1 cellular context compared by ENCODE assay signal in the genomic region with DNA sequence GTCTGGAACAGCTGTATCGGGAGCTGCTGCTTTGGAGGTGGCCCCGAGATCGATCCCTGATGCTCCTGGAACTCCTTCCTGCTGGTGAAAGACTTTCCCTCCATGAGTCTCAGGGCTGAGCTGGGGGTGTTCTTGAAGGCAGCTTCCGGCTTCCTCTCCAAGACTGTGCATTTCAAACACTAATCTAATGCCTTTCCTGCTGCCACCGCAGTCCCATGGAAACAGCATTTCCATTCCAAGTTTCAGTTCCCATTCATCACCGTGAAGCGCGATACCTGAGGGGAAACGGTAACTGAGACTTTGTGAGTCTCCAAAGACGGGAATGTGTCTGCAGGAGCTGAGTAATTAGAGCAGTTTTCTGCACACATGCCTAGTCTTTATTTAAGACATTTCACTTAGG.
TF ChIP-seq lines count a peak whose summit lies in the region.

No MANE protein-coding gene starts in this region.

TF ChIP-seq in GM23338, 12 proteins besides CTCF, POLR2A, EP300 and RAD21 (continued from another document):
- TF ChIP-seq, protein P1, sequence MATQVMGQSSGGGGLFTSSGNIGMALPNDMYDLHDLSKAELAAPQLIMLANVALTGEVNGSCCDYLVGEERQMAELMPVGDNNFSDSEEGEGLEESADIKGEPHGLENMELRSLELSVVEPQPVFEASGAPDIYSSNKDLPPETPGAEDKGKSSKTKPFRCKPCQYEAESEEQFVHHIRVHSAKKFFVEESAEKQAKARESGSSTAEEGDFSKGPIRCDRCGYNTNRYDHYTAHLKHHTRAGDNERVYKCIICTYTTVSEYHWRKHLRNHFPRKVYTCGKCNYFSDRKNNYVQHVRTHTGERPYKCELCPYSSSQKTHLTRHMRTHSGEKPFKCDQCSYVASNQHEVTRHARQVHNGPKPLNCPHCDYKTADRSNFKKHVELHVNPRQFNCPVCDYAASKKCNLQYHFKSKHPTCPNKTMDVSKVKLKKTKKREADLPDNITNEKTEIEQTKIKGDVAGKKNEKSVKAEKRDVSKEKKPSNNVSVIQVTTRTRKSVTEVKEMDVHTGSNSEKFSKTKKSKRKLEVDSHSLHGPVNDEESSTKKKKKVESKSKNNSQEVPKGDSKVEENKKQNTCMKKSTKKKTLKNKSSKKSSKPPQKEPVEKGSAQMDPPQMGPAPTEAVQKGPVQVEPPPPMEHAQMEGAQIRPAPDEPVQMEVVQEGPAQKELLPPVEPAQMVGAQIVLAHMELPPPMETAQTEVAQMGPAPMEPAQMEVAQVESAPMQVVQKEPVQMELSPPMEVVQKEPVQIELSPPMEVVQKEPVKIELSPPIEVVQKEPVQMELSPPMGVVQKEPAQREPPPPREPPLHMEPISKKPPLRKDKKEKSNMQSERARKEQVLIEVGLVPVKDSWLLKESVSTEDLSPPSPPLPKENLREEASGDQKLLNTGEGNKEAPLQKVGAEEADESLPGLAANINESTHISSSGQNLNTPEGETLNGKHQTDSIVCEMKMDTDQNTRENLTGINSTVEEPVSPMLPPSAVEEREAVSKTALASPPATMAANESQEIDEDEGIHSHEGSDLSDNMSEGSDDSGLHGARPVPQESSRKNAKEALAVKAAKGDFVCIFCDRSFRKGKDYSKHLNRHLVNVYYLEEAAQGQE (IDR thresholded peaks at IDR 0.05; ENCODE audit: unreplicated experiment) = no peak
- TF ChIP-seq NANOG (IDR thresholded peaks at IDR 0.05; ENCODE audit: borderline replicate concordance) = no peak
- no peak for TF ChIP-seq EZH2 (IDR thresholded peaks at IDR 0.05; ENCODE audit: low read depth, unreplicated experiment)
- TF ChIP-seq, protein P2, sequence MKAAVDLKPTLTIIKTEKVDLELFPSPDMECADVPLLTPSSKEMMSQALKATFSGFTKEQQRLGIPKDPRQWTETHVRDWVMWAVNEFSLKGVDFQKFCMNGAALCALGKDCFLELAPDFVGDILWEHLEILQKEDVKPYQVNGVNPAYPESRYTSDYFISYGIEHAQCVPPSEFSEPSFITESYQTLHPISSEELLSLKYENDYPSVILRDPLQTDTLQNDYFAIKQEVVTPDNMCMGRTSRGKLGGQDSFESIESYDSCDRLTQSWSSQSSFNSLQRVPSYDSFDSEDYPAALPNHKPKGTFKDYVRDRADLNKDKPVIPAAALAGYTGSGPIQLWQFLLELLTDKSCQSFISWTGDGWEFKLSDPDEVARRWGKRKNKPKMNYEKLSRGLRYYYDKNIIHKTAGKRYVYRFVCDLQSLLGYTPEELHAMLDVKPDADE (IDR thresholded peaks at IDR 0.05) = no peak
- TF ChIP-seq POLR2AphosphoS5 (IDR thresholded peaks at IDR 0.05; ENCODE audit: low read depth) = no peak
- TF ChIP-seq ZNF114 (CRISPR knock-in tag; IDR thresholded peaks at IDR 0.05) = no peak
- TF ChIP-seq ZNF331 (CRISPR knock-in tag; IDR thresholded peaks at IDR 0.05; ENCODE audit: low read depth) = no peak
TF ChIP-seq in GM23338: peak in this region for 0.
